In genomic region chr10:89221919-89222318, GRCh38 we compare ENCODE assay signal across 20 cellular contexts. TPM values are rescaled to one million over a fixed set of nuclear protein-coding genes. Genes with fewer than 3 reads are reported as not detected.
"Had no signal": no experiment of that assay in that cellular context is flagged by ENCODE, and none has a peak within 500 bp of the region (broad histone marks: within the 10 kb centered on the region; RNA-seq: fewer than 3 reads in every experiment).

No MANE protein-coding gene starts in this region.

- H3K9me3 Mint-ChIP-seq: activated T-helper 17 cell treated with anti-CD3 and anti-CD28 coated beads, Interleukin-2, amount 50 U/mL, for 72 hours; natural killer cell treated with Interleukin-12 subunit alpha and Interleukin-12 subunit beta and Interleukin-15 and Interleukin-18, amount 100 ng/mL, for 72 hours; stimulated activated naive CD8-positive, alpha-beta T cell treated with anti-CD3 and anti-CD28 coated beads, Interleukin-15, Interleukin-2, amounts not matched to agents 100 ng/mL and 50 ng/mL, for 24 hours; T-helper 2 cell treated with Interferon-gamma antibody and Interleukin-4, amounts not matched to agents 5 μg/mL and 100 μg/mL, for 36 hours had no signal

- DNase-seq: activated CD4-positive, alpha-beta T cell treated with anti-CD3 and anti-CD28 coated beads, Interleukin-2, amount 50 U/mL, for 1 hour; activated CD4-positive, CD25-positive, alpha-beta regulatory T cell treated with anti-CD3 and anti-CD28 coated beads, Interleukin-2, amount 50 U/mL, for 72 hours; activated CD8-positive, alpha-beta T cell treated with anti-CD3 and anti-CD28 coated beads, Interleukin-2, amount 10 ng/mL, durations not matched to agents 7 days and 5 days; cortex of kidney; effector CD4-positive, alpha-beta T cell; erythroblast; head of caudate nucleus; hypothalamus; left ventricle myocardium inferior; mammary epithelial cell; pancreas; psoas muscle; right cardiac atrium; stimulated activated CD4-positive, alpha-beta T cell treated with anti-CD3 and anti-CD28 coated beads, Interleukin-1b, Interleukin-23, amount 100 ng/mL, for 48 hours; transverse colon had no signal

- ATAC-seq: activated CD8-positive, alpha-beta T cell treated with anti-CD3 and anti-CD28 coated beads, Interleukin-2, amount 10 ng/mL, durations not matched to agents 7 days and 5 days; activated T-helper 17 cell treated with anti-CD3 and anti-CD28 coated beads, Interleukin-2, amount 50 U/mL, for 72 hours; gastroesophageal sphincter; natural killer cell treated with Interleukin-12 subunit alpha and Interleukin-12 subunit beta and Interleukin-15 and Interleukin-18, amount 100 ng/mL, for 72 hours; pancreas; psoas muscle; right cardiac atrium had no signal

- H3K4me3 Mint-ChIP-seq: activated CD8-positive, alpha-beta T cell treated with anti-CD3 and anti-CD28 coated beads, Interleukin-2, amount 10 ng/mL, durations not matched to agents 7 days and 5 days; activated T-helper 17 cell treated with anti-CD3 and anti-CD28 coated beads, Interleukin-2, amount 50 U/mL, for 72 hours; natural killer cell treated with Interleukin-12 subunit alpha and Interleukin-12 subunit beta and Interleukin-15 and Interleukin-18, amount 100 ng/mL, for 72 hours; stimulated activated naive CD8-positive, alpha-beta T cell treated with anti-CD3 and anti-CD28 coated beads, Interleukin-15, Interleukin-2, amounts not matched to agents 100 ng/mL and 50 ng/mL, for 24 hours; T-helper 2 cell treated with Interferon-gamma antibody and Interleukin-4, amounts not matched to agents 5 μg/mL and 100 μg/mL, for 36 hours had no signal

- H3K27me3 Mint-ChIP-seq: activated T-helper 17 cell treated with anti-CD3 and anti-CD28 coated beads, Interleukin-2, amount 50 U/mL, for 72 hours; natural killer cell treated with Interleukin-12 subunit alpha and Interleukin-12 subunit beta and Interleukin-15 and Interleukin-18, amount 100 ng/mL, for 72 hours; stimulated activated naive CD8-positive, alpha-beta T cell treated with anti-CD3 and anti-CD28 coated beads, Interleukin-15, Interleukin-2, amounts not matched to agents 100 ng/mL and 50 ng/mL, for 24 hours had no signal

- H3K36me3 Mint-ChIP-seq: natural killer cell treated with Interleukin-12 subunit alpha and Interleukin-12 subunit beta and Interleukin-15 and Interleukin-18, amount 100 ng/mL, for 72 hours had no signal

- H3K27ac Mint-ChIP-seq: activated CD8-positive, alpha-beta T cell treated with anti-CD3 and anti-CD28 coated beads, Interleukin-2, amount 10 ng/mL, durations not matched to agents 7 days and 5 days; activated T-helper 17 cell treated with anti-CD3 and anti-CD28 coated beads, Interleukin-2, amount 50 U/mL, for 72 hours; natural killer cell treated with Interleukin-12 subunit alpha and Interleukin-12 subunit beta and Interleukin-15 and Interleukin-18, amount 100 ng/mL, for 72 hours; stimulated activated naive CD8-positive, alpha-beta T cell treated with anti-CD3 and anti-CD28 coated beads, Interleukin-15, Interleukin-2, amounts not matched to agents 100 ng/mL and 50 ng/mL, for 24 hours; T-helper 2 cell treated with Interferon-gamma antibody and Interleukin-4, amounts not matched to agents 5 μg/mL and 100 μg/mL, for 36 hours had no signal

RNA-seq across cellular contexts. Expression of gene CH25H, which starts 14.8 kb away (rescaled TPM):
- total RNA-seq: activated CD8-positive, alpha-beta T cell treated with anti-CD3 and anti-CD28 coated beads, Interleukin-2, amount 10 ng/mL, durations not matched to agents 7 days and 5 days; activated T-helper 17 cell treated with anti-CD3 and anti-CD28 coated beads, Interleukin-2, amount 50 U/mL, for 72 hours; natural killer cell treated with Interleukin-12 subunit alpha and Interleukin-12 subunit beta and Interleukin-15 and Interleukin-18, amount 100 ng/mL, for 72 hours had no signal
